17 cellular contexts compared by ENCODE assay signal in the genomic region with DNA sequence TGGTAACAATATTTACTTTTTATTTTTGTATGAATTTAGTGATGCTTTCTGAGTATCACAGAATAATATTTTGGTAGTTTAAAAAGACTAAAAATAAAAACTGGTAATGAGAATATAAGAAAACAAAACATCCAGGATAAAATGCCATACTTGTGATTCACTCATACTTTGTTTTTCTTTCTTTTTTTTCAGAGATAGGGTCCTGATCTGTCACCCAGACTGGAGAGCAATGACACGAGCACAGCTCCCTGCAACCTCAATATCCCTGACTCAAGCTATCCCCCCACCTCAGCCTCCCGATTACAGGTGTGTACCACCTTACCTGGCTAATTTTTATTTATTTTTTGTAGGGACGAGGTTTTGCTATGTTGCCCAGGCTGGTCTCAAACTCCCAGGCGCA.
"Had no signal": no experiment of that assay in that cellular context is flagged by ENCODE, and none has a peak within 500 bp of the region (broad histone marks: within the 10 kb centered on the region; RNA-seq: fewer than 3 reads in every experiment).

No MANE protein-coding gene starts in this region.

- ATAC-seq: natural killer cell treated with Interleukin-12 subunit alpha and Interleukin-12 subunit beta and Interleukin-15 and Interleukin-18, amount 100 ng/mL, for 72 hours had no signal

- H3K27me3 ChIP-seq: cardiac muscle cell, esophagus muscularis mucosa, right atrium auricular region had no signal

- H3K4me2 ChIP-seq: smooth muscle cell had no signal

- H3K27ac Mint-ChIP-seq: activated CD4-positive, alpha-beta T cell treated with anti-CD3 and anti-CD28 coated beads, Interleukin-2, amount 10 ng/mL, durations not matched to agents 7 days and 5 days; memory B cell; natural killer cell treated with Interleukin-12 subunit alpha and Interleukin-12 subunit beta and Interleukin-15 and Interleukin-18, amount 100 ng/mL, for 72 hours; progenitor cell of endocrine pancreas had no signal

- H3K27me3 Mint-ChIP-seq: activated CD4-positive, alpha-beta T cell treated with anti-CD3 and anti-CD28 coated beads, Interleukin-2, amount 10 ng/mL, durations not matched to agents 7 days and 5 days; memory B cell; natural killer cell treated with Interleukin-12 subunit alpha and Interleukin-12 subunit beta and Interleukin-15 and Interleukin-18, amount 100 ng/mL, for 72 hours; progenitor cell of endocrine pancreas had no signal

- H3K9me3 ChIP-seq: esophagus muscularis mucosa, left ventricle myocardium inferior, right atrium auricular region had no signal

- H3K4me3 Mint-ChIP-seq: activated CD4-positive, alpha-beta T cell treated with anti-CD3 and anti-CD28 coated beads, Interleukin-2, amount 10 ng/mL, durations not matched to agents 7 days and 5 days; memory B cell; natural killer cell treated with Interleukin-12 subunit alpha and Interleukin-12 subunit beta and Interleukin-15 and Interleukin-18, amount 100 ng/mL, for 72 hours had no signal

- DNase-seq: activated CD4-positive, alpha-beta T cell treated with anti-CD3 and anti-CD28 coated beads, Interleukin-2, amount 10 ng/mL, durations not matched to agents 7 days and 5 days; activated CD8-positive, alpha-beta memory T cell treated with anti-CD3 and anti-CD28 coated beads for 24 hours; activated naive CD4-positive, alpha-beta T cell; hippocampal formation; left ventricle myocardium inferior; nucleus accumbens; stimulated activated CD4-positive, alpha-beta T cell treated with anti-CD3 and anti-CD28 coated beads, Interleukin-4, amount 100 ng/mL, for 4 hours; stimulated activated CD8-positive, alpha-beta memory T cell treated with anti-CD3 and anti-CD28 coated beads, Interleukin-4, amount 100 ng/mL, for 48 hours; stimulated activated naive CD4-positive, alpha-beta T cell treated with Interleukin-2 at 50 U/mL for 16 hours; T-helper 2 cell had no signal

- H3K9me3 Mint-ChIP-seq: activated CD4-positive, alpha-beta T cell treated with anti-CD3 and anti-CD28 coated beads, Interleukin-2, amount 10 ng/mL, durations not matched to agents 7 days and 5 days; memory B cell; natural killer cell treated with Interleukin-12 subunit alpha and Interleukin-12 subunit beta and Interleukin-15 and Interleukin-18, amount 100 ng/mL, for 72 hours had no signal

- H3K27ac ChIP-seq: cardiac muscle cell, esophagus muscularis mucosa, left ventricle myocardium inferior had no signal

- H3K4me3 ChIP-seq: cardiac muscle cell, esophagus muscularis mucosa, left ventricle myocardium inferior, right atrium auricular region, smooth muscle cell had no signal
